ENCODE assay signal across 1 cellular context in genomic region chr7:47940482-47941001, GRCh38.
TF ChIP-seq lines count a peak whose summit lies in the region.

No MANE protein-coding gene starts in this region.

TF ChIP-seq in GM23338, 12 proteins besides CTCF, POLR2A, EP300 and RAD21 (continued from another document):
- TF ChIP-seq ZNF462 (CRISPR knock-in tag; IDR thresholded peaks at IDR 0.05): no peak
- TF ChIP-seq NANOG (IDR thresholded peaks at IDR 0.05; ENCODE audit: borderline replicate concordance): no peak
- TF ChIP-seq REST (IDR thresholded peaks at IDR 0.05; ENCODE audit: unreplicated experiment): no peak
- TF ChIP-seq EZH2 (IDR thresholded peaks at IDR 0.05; ENCODE audit: low read depth, unreplicated experiment): no peak
